ENCODE assay signal across 1 cellular context in genomic region chr1:155327981-155328380, GRCh38.
TF ChIP-seq lines count a peak whose summit lies in the region.

No MANE protein-coding gene starts in this region.

TF ChIP-seq in GM12878, 131 proteins besides CTCF, POLR2A, EP300 and RAD21:
- no peak for TF ChIP-seq ZBTB11 (CRISPR knock-in tag; IDR thresholded peaks at IDR 0.05)
- TF ChIP-seq JUNB (IDR thresholded peaks at IDR 0.05) = no peak
- TF ChIP-seq ZBTB4 (CRISPR knock-in tag; IDR thresholded peaks at IDR 0.05) = no peak
- TF ChIP-seq POLR2AphosphoS5 (IDR thresholded peaks at IDR 0.05; ENCODE audit: low read length) = 0 out of 2 replicates have a peak, but pooled peaks have one; percentile 23
